In genomic region chrX:45011597-45011996, GRCh38 we compare ENCODE assay signal across 18 cellular contexts.
DNase-seq lines count a peak whose midpoint lies in the region; ATAC-seq, FAIRE-seq and TF ChIP-seq lines count a peak whose summit lies in the region.
"Had no signal": no experiment of that assay in that cellular context is flagged by ENCODE, and none has a peak within 500 bp of the region (broad histone marks: within the 10 kb centered on the region; RNA-seq: fewer than 3 reads in every experiment).

No MANE protein-coding gene starts in this region.

- H3K36me3 Mint-ChIP-seq in stimulated activated effector memory CD8-positive, alpha-beta T cell treated with anti-CD3 and anti-CD28 coated beads, Interleukin-12 subunit alpha, Interleukin-12 subunit beta, amount 100 ng/mL, for 72 hours, result peaks cover 2% of the 10 kb centered on the region

- H3K4me3 ChIP-seq in HEK293 (ENCODE audit: low read depth, low read length) (no peak overlapping the region), smooth muscle cell (no peak overlapping the region)
- H3K4me3 ChIP-seq: GM23338 had no signal

- POLR2A ChIA-PET in HEK293 (lab: Yijun Ruan, JAX), result no interaction called here

- no peak for ATAC-seq in HG02981 (IDR thresholded peaks at IDR 0.05; ENCODE audit: unreplicated experiment)
- ATAC-seq in stimulated activated effector memory CD8-positive, alpha-beta T cell treated with anti-CD3 and anti-CD28 coated beads, Interleukin-12 subunit alpha, Interleukin-12 subunit beta, amount 100 ng/mL, for 72 hours, result no peak
- ATAC-seq: GM23338, HepG2 had no signal

- H4K20me1 ChIP-seq in smooth muscle cell (ENCODE audit: low read depth), result peaks cover 36% of the 10 kb centered on the region

- TF ChIP-seq CTCF in HEK293 (tag by site-specific recombination; IDR thresholded peaks at IDR 0.05), result no peak
- TF ChIP-seq CTCF in smooth muscle cell (IDR thresholded peaks at IDR 0.05; ENCODE audit: borderline replicate concordance, insufficient read depth, poor library complexity, severe bottlenecking), result no peak

- H3F3A ChIP-seq in smooth muscle cell (ENCODE audit: low read depth), result no peaks in the 10 kb centered on the region

- no peak overlapping the region for H2AFZ ChIP-seq in smooth muscle cell (ENCODE audit: low read depth)
- H2AFZ ChIP-seq: GM23338 had no signal

- H3K4me1 ChIP-seq in HEK293 (ENCODE audit: control insufficient read depth, insufficient read depth, low read length), result no peaks in the 10 kb centered on the region; the same call in 1 of the 2 replicates
- H3K4me1 ChIP-seq in smooth muscle cell (ENCODE audit: low read depth), result no peaks in the 10 kb centered on the region

- H3K9ac ChIP-seq in smooth muscle cell (ENCODE audit: low read depth), result no peak overlapping the region
- H3K9ac ChIP-seq: KMS-11 had no signal

- H3K27ac ChIP-seq in HEK293 (ENCODE audit: extremely low read depth, low read depth, low read length) (no peak overlapping the region), epithelial cell of prostate (peak overlapping the region; percentile 56), smooth muscle cell (ENCODE audit: low read depth) (peak overlapping the region; percentile 37), caudate nucleus (ENCODE audit: low read depth, low read length) (no peak overlapping the region)
- H3K27ac ChIP-seq: C4-2B, KMS-11 had no signal

- WGBS in smooth muscle cell (ENCODE audit: low lambda C conversion rate), result 80% methylated on average over 1 of the region's 1 CpG

- no peak for DNase-seq in epithelial cell of prostate (ENCODE audit: low read depth, low spot score)
- no peak for DNase-seq in smooth muscle cell (lab: John Stamatoyannopoulos, UW; ENCODE audit: unreplicated experiment)
- no peak for DNase-seq in caudate nucleus (lab: John Stamatoyannopoulos, UW)
- DNase-seq in stimulated activated effector memory CD8-positive, alpha-beta T cell treated with anti-CD3 and anti-CD28 coated beads, Interleukin-12 subunit alpha, Interleukin-12 subunit beta, amount 100 ng/mL, for 72 hours (ENCODE audit: low spot score in 2 of 2), result no peak
- DNase-seq: AML-193; CD4-positive, alpha-beta T cell; DMS153; DMS79; GF-D8; H7 had no signal

- no peak overlapping the region for H3K27ac Mint-ChIP-seq in stimulated activated effector memory CD8-positive, alpha-beta T cell treated with anti-CD3 and anti-CD28 coated beads, Interleukin-12 subunit alpha, Interleukin-12 subunit beta, amount 100 ng/mL, for 72 hours
- H3K27ac Mint-ChIP-seq: CD4-positive, alpha-beta T cell; GM23338 had no signal

- CTCF ChIA-PET in HEK293 (lab: Yijun Ruan, JAX), result interaction anchor here (0.6 kb wide), 1 partner anchor 106 kb away, joined by 5 read pairs; no protein-coding TSS in a partner anchor

- no peaks in the 10 kb centered on the region for H3K9me3 Mint-ChIP-seq in stimulated activated effector memory CD8-positive, alpha-beta T cell treated with anti-CD3 and anti-CD28 coated beads, Interleukin-12 subunit alpha, Interleukin-12 subunit beta, amount 100 ng/mL, for 72 hours
- H3K9me3 Mint-ChIP-seq: CD4-positive, alpha-beta T cell had no signal

- FAIRE-seq in G401.6 (lab: Jason Lieb, UNC), result peak; percentile 23
- FAIRE-seq: GM19239, HepG2 had no signal

- no peaks in the 10 kb centered on the region for H3K27me3 ChIP-seq in smooth muscle cell (ENCODE audit: low read depth)

- H3K4me3 Mint-ChIP-seq in stimulated activated effector memory CD8-positive, alpha-beta T cell treated with anti-CD3 and anti-CD28 coated beads, Interleukin-12 subunit alpha, Interleukin-12 subunit beta, amount 100 ng/mL, for 72 hours, result no peak overlapping the region
- H3K4me3 Mint-ChIP-seq: CD4-positive, alpha-beta T cell; GM23338 had no signal

- peaks cover 32% of the 10 kb centered on the region for H3K4me1 Mint-ChIP-seq in stimulated activated effector memory CD8-positive, alpha-beta T cell treated with anti-CD3 and anti-CD28 coated beads, Interleukin-12 subunit alpha, Interleukin-12 subunit beta, amount 100 ng/mL, for 72 hours

- H3K4me2 ChIP-seq in smooth muscle cell, result no peak overlapping the region
- H3K4me2 ChIP-seq: GM23338, KMS-11 had no signal

- no peaks in the 10 kb centered on the region for H3K9me3 ChIP-seq in HEK293 (ENCODE audit: control insufficient read depth, insufficient read depth, low read depth, low read length)
- H3K9me3 ChIP-seq in smooth muscle cell (replicated peaks; ENCODE audit: low read depth), result peaks cover 3% of the 10 kb centered on the region

- H3K79me2 ChIP-seq in smooth muscle cell (ENCODE audit: low read depth), result peaks cover 77% of the 10 kb centered on the region

- no peaks in the 10 kb centered on the region; a peak in 2 of 3 replicates for H3K36me3 ChIP-seq in HEK293 (ENCODE audit: control insufficient read depth in 2 of 2, insufficient read depth in 1 of 2, low read length in 2 of 2)
- H3K36me3 ChIP-seq in smooth muscle cell (ENCODE audit: low read depth), result no peaks in the 10 kb centered on the region

TF ChIP-seq in HEK293, 187 proteins besides CTCF, POLR2A, EP300 and RAD21 (continues in another document):
- peak; percentile 88 for TF ChIP-seq ZNF501 (tag by site-specific recombination; IDR thresholded peaks at IDR 0.05)
- TF ChIP-seq ZNF514 (tag by site-specific recombination; IDR thresholded peaks at IDR 0.05), result peak; percentile 98
- peak; percentile 47; the same call in 1 of the 2 replicates for TF ChIP-seq SP3 (tag by site-specific recombination; IDR thresholded peaks at IDR 0.05)
- peak; percentile 83 for TF ChIP-seq ZNF510 (tag by site-specific recombination; IDR thresholded peaks at IDR 0.05; ENCODE audit: insufficient replicate concordance)
- TF ChIP-seq ZNF341 (tag by site-specific recombination; IDR thresholded peaks at IDR 0.05; ENCODE audit: low read depth), result peak; percentile 34; the same call in 1 of the 2 replicates
- TF ChIP-seq ZBTB1 (tag by site-specific recombination; IDR thresholded peaks at IDR 0.05), result peak; percentile 90
- TF ChIP-seq ZNF555 (tag by site-specific recombination; conservative IDR thresholded peaks at IDR 0.05), result peak; percentile 95
- peak; percentile 82; the same call in 1 of the 2 replicates for TF ChIP-seq GLI2 (tag by site-specific recombination; IDR thresholded peaks at IDR 0.05; ENCODE audit: borderline replicate concordance, low read depth)
- peak; percentile 96 for TF ChIP-seq ZNF426 (tag by site-specific recombination; IDR thresholded peaks at IDR 0.05)
- no peak for TF ChIP-seq ZNF24 (tag by site-specific recombination; IDR thresholded peaks at IDR 0.05)
- TF ChIP-seq ZSCAN5A (tag by site-specific recombination; IDR thresholded peaks at IDR 0.05), result no peak
- TF ChIP-seq ZBTB11 (tag by site-specific recombination; conservative IDR thresholded peaks at IDR 0.05; ENCODE audit: low read depth), result peak; percentile 87
- TF ChIP-seq HOXA7 (CRISPR knock-in tag; IDR thresholded peaks at IDR 0.05; ENCODE audit: borderline replicate concordance), result no peak
- TF ChIP-seq ZBTB8A (tag by site-specific recombination; IDR thresholded peaks at IDR 0.05), result peak; percentile 78
- peak; percentile 56; the same call in 1 of the 2 replicates for TF ChIP-seq GFI1B (tag by site-specific recombination; IDR thresholded peaks at IDR 0.05)
- TF ChIP-seq ZNF302 (tag by site-specific recombination; IDR thresholded peaks at IDR 0.05; ENCODE audit: low read depth), result 0 out of 2 replicates have a peak, but pooled peaks have one; percentile 74
- peak; percentile 99; the same call in 1 of the 2 replicates for TF ChIP-seq ZNF202 (tag by site-specific recombination; IDR thresholded peaks at IDR 0.05; ENCODE audit: borderline replicate concordance)
- peak; percentile 80 for TF ChIP-seq ZXDB (tag by site-specific recombination; IDR thresholded peaks at IDR 0.05)
- peak; percentile 44; the same call in 1 of the 2 replicates for TF ChIP-seq MYNN (tag by site-specific recombination; IDR thresholded peaks at IDR 0.05; ENCODE audit: borderline replicate concordance)
- peak; percentile 96 for TF ChIP-seq ZNF433 (tag by site-specific recombination; IDR thresholded peaks at IDR 0.05; ENCODE audit: low read depth)
- no peak for TF ChIP-seq ZNF37A (tag by site-specific recombination; IDR thresholded peaks at IDR 0.05)
- TF ChIP-seq ZNF473 (tag by site-specific recombination; IDR thresholded peaks at IDR 0.05), result no peak

Comparison
In these comparisons a context has a peak if more than half of its experiments do, and no peak if none do; other contexts are left out.
1. H3K27ac ChIP-seq: peak in epithelial cell of prostate (single experiment) and smooth muscle cell (single experiment); none in HEK293 (single experiment) and caudate nucleus (single experiment).